Comparison of ENCODE assay signal across 19 cellular contexts in the genomic region with DNA sequence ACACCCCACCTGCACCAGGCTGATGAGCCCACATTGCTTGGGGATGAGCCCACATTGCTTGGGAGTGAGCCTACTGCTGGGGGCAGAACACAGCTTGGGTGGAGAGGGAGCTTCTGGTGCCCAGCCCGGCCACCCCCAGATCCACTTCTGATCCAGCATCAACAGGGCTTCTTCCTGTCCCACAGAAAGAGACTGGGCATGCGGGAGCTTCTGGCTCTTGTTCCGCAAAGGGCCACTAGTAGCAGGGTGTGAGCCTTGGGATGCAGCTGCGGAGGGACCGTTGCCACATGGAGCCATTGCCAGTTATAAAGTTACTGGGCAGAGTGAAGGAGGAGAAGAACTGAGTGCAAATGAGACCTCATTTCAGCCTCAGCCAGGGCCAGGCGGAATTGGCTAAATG. TPM values are rescaled to one million over a fixed set of nuclear protein-coding genes. Genes with fewer than 3 reads are reported as not detected.
DNase-seq lines count a peak whose midpoint lies in the region; ATAC-seq and TF ChIP-seq lines count a peak whose summit lies in the region.
"Had no signal": no experiment of that assay in that cellular context is flagged by ENCODE, and none has a peak within 500 bp of the region (broad histone marks: within the 10 kb centered on the region; RNA-seq: fewer than 3 reads in every experiment).

No MANE protein-coding gene starts in this region.

- intact Hi-C loops in A673 (cut with micrococcal nuclease; ENCODE audit: unreplicated experiment) (no loop called here), posterior vena cava (cut with DNase I) (no loop called here)

- POLR2A ChIA-PET in A673 (lab: Charles Lee; ENCODE audit: low non-redundant PET) (no interaction called here), RWPE1 (lab: Yijun Ruan, JAX; ENCODE audit: low non-redundant PET) (interaction anchor here (0.5 to 0.6 kb wide), 2 partner anchors 13 to 24 kb away, joined by 3 to 5 read pairs; no protein-coding TSS in a partner anchor)

- DNase-seq in A673 (ENCODE audit: low spot score) (no peak), RWPE1 (ENCODE audit: low spot score) (no peak), glutamatergic neuron (no peak), posterior vena cava (ENCODE audit: low spot score) (peak; percentile 73), DMS53 (lab: John Stamatoyannopoulos, UW) (no peak)
- DNase-seq in activated T-cell treated with anti-CD3 and anti-CD28 coated beads, Interleukin-2, amount 50 U/mL, for 48 hours = no peak
- DNase-seq: CD4-positive, CD25-positive, alpha-beta regulatory T cell; MV-4-11; NCI-H1694 treated with DMSO at 0.1 percent for 48 hours; NCI-H446; NCI-H69; PC-3; RPMI8226 had no signal

- H3K27me3 ChIP-seq in A673 (replicated peaks; ENCODE audit: insufficient read depth, low read depth, low read length, poor library complexity) = no peaks in the 10 kb centered on the region
- H3K27me3 ChIP-seq: BE2C had no signal

- H3K4me1 Mint-ChIP-seq in glutamatergic neuron (ENCODE audit: low read depth, unreplicated experiment) = peaks cover 4% of the 10 kb centered on the region
- H3K4me1 Mint-ChIP-seq: IgD-negative memory B cell had no signal

- CTCF ChIA-PET in A673 (lab: Charles Lee) = no interaction called here
- CTCF ChIA-PET in RWPE1 (lab: Yijun Ruan, JAX) = interaction anchor here (0.6 to 1.4 kb wide), 5 partner anchors 11 to 302 kb away, joined by 3 to 5 read pairs (median 3); no protein-coding TSS in a partner anchor

- H3K36me3 ChIP-seq in A673 (ENCODE audit: insufficient read depth, low read length, poor library complexity, severe bottlenecking) = peaks cover 100% of the 10 kb centered on the region
- H3K36me3 ChIP-seq: BE2C had no signal

- H3K27me3 Mint-ChIP-seq in glutamatergic neuron (ENCODE audit: unreplicated experiment) = peaks cover 6% of the 10 kb centered on the region
- H3K27me3 Mint-ChIP-seq: IgD-negative memory B cell had no signal

- peaks cover 6% of the 10 kb centered on the region for H3K9me3 Mint-ChIP-seq in glutamatergic neuron (ENCODE audit: unreplicated experiment)

- H3K4me1 ChIP-seq in A673 (ENCODE audit: insufficient read depth, low read length, poor library complexity, severe bottlenecking) = peaks cover 4% of the 10 kb centered on the region
- H3K4me1 ChIP-seq: A549 had no signal

- H3K27ac Mint-ChIP-seq in glutamatergic neuron (ENCODE audit: unreplicated experiment) = peak overlapping the region; percentile 43
- H3K27ac Mint-ChIP-seq: CD4-positive, CD25-positive, alpha-beta regulatory T cell; IgD-negative memory B cell had no signal

- no peaks in the 10 kb centered on the region for H3K9me3 ChIP-seq in A673 (ENCODE audit: low read depth, low read length, poor library complexity, severe bottlenecking)
- H3K9me3 ChIP-seq: A549, BE2C had no signal

- H3K36me3 Mint-ChIP-seq in glutamatergic neuron (ENCODE audit: unreplicated experiment) = peaks cover 8% of the 10 kb centered on the region
- H3K36me3 Mint-ChIP-seq: CD4-positive, CD25-positive, alpha-beta regulatory T cell had no signal

- ATAC-seq in HG02678 (IDR thresholded peaks at IDR 0.05; ENCODE audit: unreplicated experiment) (no peak), esophagus mucosa (no peak)
- ATAC-seq: A549, HCT116 had no signal

- no peak overlapping the region for H3K4me3 ChIP-seq in A673 (ENCODE audit: low read depth, low read length, poor library complexity, severe bottlenecking)
- H3K4me3 ChIP-seq: A549 had no signal

- H3K27ac ChIP-seq in A673 (ENCODE audit: low read depth, low read length, poor library complexity, severe bottlenecking) = peak overlapping the region; percentile 75
- peak overlapping the region; percentile 90 for H3K27ac ChIP-seq in RWPE1
- H3K27ac ChIP-seq: A549 had no signal

- no TSS peak for BruUV-seq in A673 (replicated peaks; lab: Mats Ljungman, UMichigan)

- TF ChIP-seq CTCF in A673 (conservative IDR thresholded peaks at IDR 0.05; ENCODE audit: low read depth, low read length) = no peak
- no peak for TF ChIP-seq CTCF in RWPE1 (conservative IDR thresholded peaks at IDR 0.05; ENCODE audit: low read depth)
- TF ChIP-seq CTCF in glutamatergic neuron (IDR thresholded peaks at IDR 0.05; ENCODE audit: partially characterized antibody, unreplicated experiment) = no peak

- no peak overlapping the region for H3K4me3 Mint-ChIP-seq in glutamatergic neuron (ENCODE audit: unreplicated experiment)
- H3K4me3 Mint-ChIP-seq: CD4-positive, CD25-positive, alpha-beta regulatory T cell had no signal

RNA-seq across cellular contexts. Expression of gene PKP1, which starts 36.3 kb away (rescaled TPM):
- 492 and 535 TPM in 2 replicates for total RNA-seq in A673 (2021)
- not detected for total RNA-seq in glutamatergic neuron (ENCODE audit: unreplicated experiment)
- 1 to 10 TPM in 1 of 2 donors, under 1 TPM in 1; 0.83 to 2.8 TPM for total RNA-seq in posterior vena cava
- total RNA-seq in esophagus mucosa = 608 TPM
- total RNA-seq: CD4-positive, CD25-positive, alpha-beta regulatory T cell had no signal

RNA-seq across cellular contexts. Expression of gene TNNT2, which starts 57.8 kb away (rescaled TPM):
- total RNA-seq in A673 (2021) (0.90 and 2.3 TPM in 2 replicates), glutamatergic neuron (ENCODE audit: unreplicated experiment) (not detected), posterior vena cava (not detected), esophagus mucosa (3.9 TPM)
- total RNA-seq: CD4-positive, CD25-positive, alpha-beta regulatory T cell had no signal

Comparison
In these comparisons a context has a peak if more than half of its experiments do, and no peak if none do; other contexts are left out.
1. RNA of gene PKP1, which starts 36.3 kb away (total RNA-seq): 608 TPM in esophagus mucosa (single experiment) and 492 to 535 TPM in A673; 0.83 to 2.8 TPM in posterior vena cava and not detected in glutamatergic neuron (single experiment); every median in the first group is over 100 times any median in the second.